Comparison of ENCODE assay signal across 16 cellular contexts in genomic region chr5:50576686-50577256, GRCh38.
DNase-seq lines count a peak whose midpoint lies in the region; FAIRE-seq and TF ChIP-seq lines count a peak whose summit lies in the region.
"Had no signal": no experiment of that assay in that cellular context is flagged by ENCODE, and none has a peak within 500 bp of the region (broad histone marks: within the 10 kb centered on the region; RNA-seq: fewer than 3 reads in every experiment).

No MANE protein-coding gene starts in this region.

- no peak overlapping the region for H3K27ac Mint-ChIP-seq in activated naive CD4-positive, alpha-beta T cell treated with anti-CD3 and anti-CD28 coated beads, Interleukin-2, amount 10 ng/mL, durations not matched to agents 7 days and 5 days
- H3K27ac Mint-ChIP-seq: IgD-negative memory B cell had no signal

- no peak overlapping the region for H3K4me3 ChIP-seq in mammary epithelial cell (replicated peaks in 1 of 3; ENCODE audit: insufficient read depth in 1 of 3, low read depth in 2 of 3, low read length in 3 of 3)
- no peak overlapping the region for H3K4me3 ChIP-seq in breast epithelium
- H3K4me3 ChIP-seq in Loucy (ENCODE audit: low read length, poor library complexity, severe bottlenecking): no peak overlapping the region
- H3K4me3 ChIP-seq in keratinocyte (ENCODE audit: control insufficient read depth in 2 of 3, extremely low read depth in 1 of 3, insufficient read depth in 2 of 3, low read depth in 1 of 3, low read length in 3 of 3): no peak overlapping the region
- H3K4me3 ChIP-seq: uterus had no signal

- H4K20me1 ChIP-seq in mammary epithelial cell (ENCODE audit: insufficient read depth, low read length) (no peaks in the 10 kb centered on the region), Loucy (ENCODE audit: insufficient read depth, low read length, poor library complexity, severe bottlenecking) (no peaks in the 10 kb centered on the region), keratinocyte (ENCODE audit: control insufficient read depth, extremely low read depth, insufficient read depth, low read length) (no peaks in the 10 kb centered on the region)

- in situ Hi-C loops in mammary epithelial cell (cut with MboI; ENCODE audit: low sequenced_read_pairs in 2 of 2): no loop called here

- dilution Hi-C loops in mammary epithelial cell (cut with HindIII; ENCODE audit: low sequenced_read_pairs) (no loop called here), keratinocyte (cut with MboI; ENCODE audit: extremely low pct_ligation_motif_present, low sequenced_read_pairs) (no loop called here)

- H3K27me3 ChIP-seq in mammary epithelial cell (ENCODE audit: insufficient read depth, low read length) (no peaks in the 10 kb centered on the region), breast epithelium (no peaks in the 10 kb centered on the region), Loucy (ENCODE audit: insufficient read depth, low read length, poor library complexity, severe bottlenecking) (no peaks in the 10 kb centered on the region), keratinocyte (ENCODE audit: control insufficient read depth, extremely low read depth, insufficient read depth, low read length) (no peaks in the 10 kb centered on the region)
- H3K27me3 ChIP-seq: foreskin keratinocyte, uterus had no signal

- DNase-seq in mammary epithelial cell (no peak), breast epithelium (ENCODE audit: low spot score in 2 of 2) (no peak), keratinocyte (ENCODE audit: low read depth, low spot score) (no peak), AG08396 (ENCODE audit: low spot score) (no peak), NAMALWA (ENCODE audit: low spot score) (no peak)
- DNase-seq in activated naive CD4-positive, alpha-beta T cell treated with anti-CD3 and anti-CD28 coated beads, Interleukin-2, amount 10 ng/mL, durations not matched to agents 7 days and 5 days: no peak
- no peak for DNase-seq in stimulated activated CD4-positive, alpha-beta T cell treated with anti-CD3 and anti-CD28 coated beads, Interleukin-1b, Interleukin-23, amount 100 ng/mL, for 48 hours
- DNase-seq: activated CD4-positive, CD25-positive, alpha-beta regulatory T cell treated with anti-CD3 and anti-CD28 coated beads, Interleukin-2, amount 50 U/mL, for 72 hours; aorta; COR-L47; foreskin keratinocyte; NCI-H1105; uterus had no signal

- H3K9me1 ChIP-seq in keratinocyte (ENCODE audit: control insufficient read depth, extremely low read depth, insufficient read depth, low read length): no peaks in the 10 kb centered on the region

- 0% methylated on average over 1 of the region's 1 CpG for WGBS in mammary epithelial cell (ENCODE audit: low coverage, missing lambda C conversion rate)

- H3K79me2 ChIP-seq in mammary epithelial cell (ENCODE audit: insufficient read depth, low read length): no peaks in the 10 kb centered on the region
- H3K79me2 ChIP-seq in Loucy (ENCODE audit: insufficient read depth, low read length): no peaks in the 10 kb centered on the region
- no peaks in the 10 kb centered on the region for H3K79me2 ChIP-seq in keratinocyte (ENCODE audit: control insufficient read depth, insufficient read depth, low read length)

- H3K36me3 ChIP-seq in mammary epithelial cell (ENCODE audit: insufficient read depth, low read length) (no peaks in the 10 kb centered on the region), breast epithelium (no peaks in the 10 kb centered on the region), Loucy (ENCODE audit: insufficient read depth, low read length) (no peaks in the 10 kb centered on the region), keratinocyte (ENCODE audit: control insufficient read depth in 2 of 2, extremely low read depth in 1 of 2, insufficient read depth in 2 of 2, low read length in 2 of 2) (no peaks in the 10 kb centered on the region)
- H3K36me3 ChIP-seq: uterus had no signal

- H3K4me2 ChIP-seq in mammary epithelial cell (ENCODE audit: insufficient read depth, low read depth, low read length): no peak overlapping the region
- H3K4me2 ChIP-seq in Loucy (ENCODE audit: low read depth, low read length, poor library complexity, severe bottlenecking): peak overlapping the region; percentile 22
- no peak overlapping the region for H3K4me2 ChIP-seq in keratinocyte (ENCODE audit: control insufficient read depth, extremely low read depth, insufficient read depth, low read depth, low read length)

- H3K9me3 Mint-ChIP-seq in activated naive CD4-positive, alpha-beta T cell treated with anti-CD3 and anti-CD28 coated beads, Interleukin-2, amount 10 ng/mL, durations not matched to agents 7 days and 5 days: peaks cover 2% of the 10 kb centered on the region
- H3K9me3 Mint-ChIP-seq: IgD-negative memory B cell had no signal

- TF ChIP-seq CTCF in mammary epithelial cell (conservative IDR thresholded peaks at IDR 0.05 in 1 of 2, IDR thresholded peaks at IDR 0.05 in 1 of 2; ENCODE audit: extremely low read depth in 1 of 2, insufficient read depth in 1 of 2, low read depth in 1 of 2, low read length in 2 of 2) (no peak), breast epithelium (IDR thresholded peaks at IDR 0.05) (no peak), Loucy (conservative IDR thresholded peaks at IDR 0.05; ENCODE audit: low read length) (no peak), keratinocyte (optimal IDR thresholded peaks at IDR 0.05 in 1 of 3, IDR thresholded peaks at IDR 0.05 in 1 of 3, conservative IDR thresholded peaks at IDR 0.05 in 1 of 3; ENCODE audit: extremely low read depth in 1 of 3, insufficient read depth in 2 of 3, low read length in 3 of 3) (no peak)

- no peak overlapping the region for H3K4me3 Mint-ChIP-seq in activated naive CD4-positive, alpha-beta T cell treated with anti-CD3 and anti-CD28 coated beads, Interleukin-2, amount 10 ng/mL, durations not matched to agents 7 days and 5 days
- H3K4me3 Mint-ChIP-seq: IgD-negative memory B cell had no signal

- peak; percentile 51 for FAIRE-seq in keratinocyte (lab: Jason Lieb, UNC)
- FAIRE-seq: colon had no signal

- H3K4me1 Mint-ChIP-seq in activated naive CD4-positive, alpha-beta T cell treated with anti-CD3 and anti-CD28 coated beads, Interleukin-2, amount 10 ng/mL, durations not matched to agents 7 days and 5 days: peaks cover 6% of the 10 kb centered on the region

- TF ChIP-seq POLR2A in breast epithelium (IDR thresholded peaks at IDR 0.05): no peak

- H3K4me1 ChIP-seq in mammary epithelial cell (ENCODE audit: insufficient read depth, low read length) (peaks cover 6% of the 10 kb centered on the region), breast epithelium (no peaks in the 10 kb centered on the region), Loucy (ENCODE audit: insufficient read depth, low read length, poor library complexity, severe bottlenecking) (peaks cover 22% of the 10 kb centered on the region), keratinocyte (ENCODE audit: control insufficient read depth, extremely low read depth, insufficient read depth, low read length) (no peaks in the 10 kb centered on the region)
- H3K4me1 ChIP-seq: uterus had no signal

- CTCF ChIA-PET in mammary epithelial cell (lab: Charles Lee; ENCODE audit: low non-redundant PET): no interaction called here
- CTCF ChIA-PET in activated naive CD4-positive, alpha-beta T cell treated with anti-CD3 and anti-CD28 coated beads, Interleukin-2, amount 10 ng/mL, durations not matched to agents 7 days and 5 days (lab: Charles Lee): no interaction called here

- H3K27me3 Mint-ChIP-seq in activated naive CD4-positive, alpha-beta T cell treated with anti-CD3 and anti-CD28 coated beads, Interleukin-2, amount 10 ng/mL, durations not matched to agents 7 days and 5 days: peaks cover 4% of the 10 kb centered on the region

- H3K27ac ChIP-seq in mammary epithelial cell (ENCODE audit: insufficient read depth, low read depth, low read length) (no peak overlapping the region), breast epithelium (no peak overlapping the region), keratinocyte (ENCODE audit: control insufficient read depth, insufficient read depth, low read length) (no peak overlapping the region)
- H3K27ac ChIP-seq: foreskin keratinocyte, uterus had no signal

- H3F3A ChIP-seq in Loucy (ENCODE audit: low read depth): no peaks in the 10 kb centered on the region

- intact Hi-C loops in mammary epithelial cell (cut with micrococcal nuclease) (no loop called here), breast epithelium (cut with DNase I; ENCODE audit: low total_unique reads) (no loop called here)

- H2AFZ ChIP-seq in mammary epithelial cell (ENCODE audit: low read depth, low read length): peak overlapping the region; percentile 7
- H2AFZ ChIP-seq in Loucy (ENCODE audit: low read length): 0 out of 2 replicates have a peak overlapping the region, but pooled peaks have one; percentile 1
- peak overlapping the region; percentile 46 for H2AFZ ChIP-seq in keratinocyte (ENCODE audit: control insufficient read depth, low read length)

- H3K9ac ChIP-seq in mammary epithelial cell (ENCODE audit: insufficient read depth, low read length) (no peak overlapping the region), Loucy (ENCODE audit: low read depth, low read length, poor library complexity, severe bottlenecking) (no peak overlapping the region), keratinocyte (ENCODE audit: control insufficient read depth, extremely low read depth, insufficient read depth, low read length) (no peak overlapping the region)

- no peaks in the 10 kb centered on the region for H3K9me2 ChIP-seq in Loucy (replicated peaks; ENCODE audit: low read depth, low read length)

- H3K36me3 Mint-ChIP-seq in activated naive CD4-positive, alpha-beta T cell treated with anti-CD3 and anti-CD28 coated beads, Interleukin-2, amount 10 ng/mL, durations not matched to agents 7 days and 5 days: peaks cover 1% of the 10 kb centered on the region
- H3K36me3 Mint-ChIP-seq: IgD-negative memory B cell had no signal

- no TSS peak for BruUV-seq in mammary epithelial cell (replicated peaks; lab: Mats Ljungman, UMichigan)

- H3K9me3 ChIP-seq in mammary epithelial cell (replicated peaks; ENCODE audit: insufficient read depth, low read length) (no peaks in the 10 kb centered on the region), breast epithelium (no peaks in the 10 kb centered on the region), Loucy (ENCODE audit: insufficient read depth, low read depth, low read length) (no peaks in the 10 kb centered on the region), keratinocyte (ENCODE audit: control insufficient read depth, low read depth, low read length) (no peaks in the 10 kb centered on the region)
- H3K9me3 ChIP-seq: uterus had no signal
